ENCODE assay signal across 10 cellular contexts in genomic region chr12:96238336-96239031, GRCh38. TPM values are rescaled to one million over a fixed set of nuclear protein-coding genes. Genes with fewer than 3 reads are reported as not detected.
DNase-seq lines count a peak whose midpoint lies in the region; ATAC-seq, FAIRE-seq and TF ChIP-seq lines count a peak whose summit lies in the region.
"Had no signal": no experiment of that assay in that cellular context is flagged by ENCODE, and none has a peak within 500 bp of the region (broad histone marks: within the 10 kb centered on the region; RNA-seq: fewer than 3 reads in every experiment).

No MANE protein-coding gene starts in this region.

- dilution Hi-C loops in keratinocyte (cut with MboI; ENCODE audit: extremely low pct_ligation_motif_present, low sequenced_read_pairs) = no loop called here

- H3K9me1 ChIP-seq in keratinocyte (ENCODE audit: control insufficient read depth, extremely low read depth, insufficient read depth, low read length) = peaks cover 5% of the 10 kb centered on the region

- peaks cover 40% of the 10 kb centered on the region for H3K4me1 ChIP-seq in keratinocyte (ENCODE audit: control insufficient read depth, extremely low read depth, insufficient read depth, low read length)
- peaks cover 11% of the 10 kb centered on the region for H3K4me1 ChIP-seq in smooth muscle cell (ENCODE audit: low read depth)

- H3K4me2 ChIP-seq in keratinocyte (ENCODE audit: control insufficient read depth, extremely low read depth, insufficient read depth, low read depth, low read length) (peak overlapping the region; percentile 52), smooth muscle cell (peak overlapping the region; percentile 62)

- peak; percentile 13 for DNase-seq in NCI-H2227 (lab: John Stamatoyannopoulos, UW; ENCODE audit: unreplicated experiment)
- DNase-seq in NCI-H2227 treated with DMSO at 0.1 percent for 48 hours (lab: John Stamatoyannopoulos, UW) = no peak
- no peak for DNase-seq in keratinocyte (ENCODE audit: low read depth, low spot score)
- no peak for DNase-seq in smooth muscle cell (lab: John Stamatoyannopoulos, UW; ENCODE audit: unreplicated experiment)
- no peak for DNase-seq in ecto neural progenitor cell (ENCODE audit: low spot score)
- DNase-seq in NCI-H2107 treated with DMSO at 0.1 percent for 48 hours (lab: John Stamatoyannopoulos, UW; ENCODE audit: unreplicated experiment) = no peak

- H3K27me3 ChIP-seq in keratinocyte (ENCODE audit: control insufficient read depth, extremely low read depth, insufficient read depth, low read length) (no peaks in the 10 kb centered on the region), smooth muscle cell (ENCODE audit: low read depth) (no peaks in the 10 kb centered on the region)
- H3K27me3 ChIP-seq: MG63 had no signal

- 61 to 70% (median 70%) methylated on average over 13 of the region's 13 CpGs for WGBS in adipose tissue, 3 donors
- WGBS in smooth muscle cell (ENCODE audit: low lambda C conversion rate) = 81% methylated on average over 13 of the region's 13 CpGs

- H3F3A ChIP-seq in smooth muscle cell (ENCODE audit: low read depth) = peaks cover 18% of the 10 kb centered on the region

- H3K9me3 ChIP-seq in keratinocyte (ENCODE audit: control insufficient read depth, low read depth, low read length) (no peaks in the 10 kb centered on the region), smooth muscle cell (replicated peaks; ENCODE audit: low read depth) (no peaks in the 10 kb centered on the region)
- H3K9me3 ChIP-seq: MG63 had no signal

- TF ChIP-seq CTCF in keratinocyte (optimal IDR thresholded peaks at IDR 0.05 in 1 of 3, IDR thresholded peaks at IDR 0.05 in 1 of 3, conservative IDR thresholded peaks at IDR 0.05 in 1 of 3; ENCODE audit: extremely low read depth in 1 of 3, insufficient read depth in 2 of 3, low read length in 3 of 3) = no peak
- TF ChIP-seq CTCF in smooth muscle cell (IDR thresholded peaks at IDR 0.05; ENCODE audit: borderline replicate concordance, insufficient read depth, poor library complexity, severe bottlenecking) = no peak

- H4K20me1 ChIP-seq in keratinocyte (ENCODE audit: control insufficient read depth, extremely low read depth, insufficient read depth, low read length) (peaks cover 24% of the 10 kb centered on the region), smooth muscle cell (ENCODE audit: low read depth) (peaks cover 100% of the 10 kb centered on the region)

- no peak for FAIRE-seq in keratinocyte (lab: Jason Lieb, UNC)

- H3K4me3 ChIP-seq in keratinocyte (ENCODE audit: control insufficient read depth in 2 of 3, extremely low read depth in 1 of 3, insufficient read depth in 2 of 3, low read depth in 1 of 3, low read length in 3 of 3) = no peak overlapping the region
- no peak overlapping the region for H3K4me3 ChIP-seq in smooth muscle cell
- H3K4me3 ChIP-seq: MG63 had no signal

- H2AFZ ChIP-seq in keratinocyte (ENCODE audit: control insufficient read depth, low read length) = no peak overlapping the region
- H2AFZ ChIP-seq in smooth muscle cell (ENCODE audit: low read depth) = no peak overlapping the region

- H3K79me2 ChIP-seq in keratinocyte (ENCODE audit: control insufficient read depth, insufficient read depth, low read length) (peaks cover 80% of the 10 kb centered on the region), smooth muscle cell (ENCODE audit: low read depth) (peaks cover 42% of the 10 kb centered on the region)

- ATAC-seq in HG02623 (IDR thresholded peaks at IDR 0.05; ENCODE audit: unreplicated experiment) = no peak

- H3K27ac ChIP-seq in adipose tissue (ENCODE audit: low read depth, low read length) (peak overlapping the region; percentile 63), keratinocyte (ENCODE audit: control insufficient read depth, insufficient read depth, low read length) (no peak overlapping the region), smooth muscle cell (ENCODE audit: low read depth) (peak overlapping the region; percentile 79)
- H3K27ac ChIP-seq: 22Rv1 had no signal

- peaks cover 8 to 66% of the 10 kb centered on the region in 2 experiments for H3K36me3 ChIP-seq in keratinocyte (ENCODE audit: control insufficient read depth in 2 of 2, extremely low read depth in 1 of 2, insufficient read depth in 2 of 2, low read length in 2 of 2)
- no peaks in the 10 kb centered on the region for H3K36me3 ChIP-seq in smooth muscle cell (ENCODE audit: low read depth)
- H3K36me3 ChIP-seq: MG63 had no signal

- no peak overlapping the region for H3K9ac ChIP-seq in keratinocyte (ENCODE audit: control insufficient read depth, extremely low read depth, insufficient read depth, low read length)
- H3K9ac ChIP-seq in smooth muscle cell (ENCODE audit: low read depth) = no peak overlapping the region

RNA-seq across cellular contexts. Expression of gene ELK3, which starts 44.3 kb away (rescaled TPM):
- polyA plus RNA-seq in adipose tissue = 10 to 100 TPM in 2 of 3 donors, 1 to 10 TPM in 1; 4.7 to 28.1 (median 26.3) TPM
- polyA plus RNA-seq in keratinocyte = 14.4 to 47.6 TPM (median 28.2 TPM) in 3 replicates
- 89.5 TPM for polyA plus RNA-seq in keratinocyte (2011; ENCODE audit: low read depth)
- polyA plus RNA-seq in keratinocyte (2011; cell fraction: cytosol; rRNA removed) = 26.6 and 31.6 TPM in 2 replicates
- 24.7 and 26.1 TPM in 2 replicates for polyA plus RNA-seq in keratinocyte (2011; cell fraction: nucleus; rRNA removed)
- 21.3 and 54.2 TPM in 2 replicates for polyA plus RNA-seq in keratinocyte (2012; ENCODE audit: low replicate concordance)
- polyA minus RNA-seq in keratinocyte = 24.4 to 89.6 TPM (median 26.2 TPM) in 3 replicates
- 32.6 TPM for polyA minus RNA-seq in keratinocyte (2011; cell fraction: cytosol; rRNA and poly(A)+ RNA removed)
- polyA minus RNA-seq in keratinocyte (2011; cell fraction: nucleus; rRNA and poly(A)+ RNA removed) = 14.0 and 17.8 TPM in 2 replicates
- 44.3 and 45.6 TPM in 2 replicates for total RNA-seq in smooth muscle cell
- 36.8 and 43.1 TPM in 2 replicates for polyA plus RNA-seq in smooth muscle cell
